In genomic region chr4:17091104-17091503, GRCh38 we compare ENCODE assay signal across 30 cellular contexts.
"Had no signal": no experiment of that assay in that cellular context is flagged by ENCODE, and none has a peak within 500 bp of the region (broad histone marks: within the 10 kb centered on the region; RNA-seq: fewer than 3 reads in every experiment).

No MANE protein-coding gene starts in this region.

- H3K4me3 Mint-ChIP-seq: naive thymus-derived CD8-positive, alpha-beta T cell; nephron; neural crest cell; stimulated activated naive B cell treated with anti-CD40 and anti-IgM and Interleukin-4, amounts not matched to agents 10 μg/mL and 1 μg/mL and 100 μg/mL, for 72 hours had no signal

- H3K27me3 Mint-ChIP-seq: stimulated activated naive B cell treated with anti-CD40 and anti-IgM and Interleukin-4, amounts not matched to agents 10 μg/mL and 1 μg/mL and 100 μg/mL, for 72 hours had no signal

- H3K36me3 Mint-ChIP-seq: stimulated activated naive B cell treated with anti-CD40 and anti-IgM and Interleukin-4, amounts not matched to agents 10 μg/mL and 1 μg/mL and 100 μg/mL, for 72 hours had no signal

- H3K4me1 Mint-ChIP-seq: naive thymus-derived CD8-positive, alpha-beta T cell had no signal

- ATAC-seq: left cardiac atrium; left lobe of liver; lower lobe of right lung; naive thymus-derived CD8-positive, alpha-beta T cell; pancreas; right cardiac atrium; sciatic nerve; stimulated activated naive B cell treated with anti-CD40 and anti-IgM and Interleukin-4, amounts not matched to agents 10 μg/mL and 1 μg/mL and 100 μg/mL, for 72 hours; stimulated activated naive CD8-positive, alpha-beta T cell treated with anti-CD3 and anti-CD28 coated beads, Interleukin-15, Interleukin-2, amounts not matched to agents 100 U/mL and 50 U/mL, for 24 hours had no signal

- H3K27ac ChIP-seq: lower lobe of right lung, pancreas, prostate gland, skin epidermis, stomach, testis, thyroid gland, transverse colon, upper lobe of left lung, vagina had no signal

- DNase-seq: kidney glomerular epithelial cell; left cardiac atrium; lower lobe of right lung; mammary epithelial cell; mesenchymal stem cell; naive thymus-derived CD8-positive, alpha-beta T cell; nucleus accumbens; pancreas; posterior cingulate gyrus; retina; right cardiac atrium; stimulated activated CD4-positive, alpha-beta T cell treated with anti-CD3 and anti-CD28 coated beads, Interleukin-12 subunit alpha, Interleukin-12 subunit beta, amount 100 ng/mL, for 4 hours; stimulated activated CD4-positive, alpha-beta T cell treated with anti-CD3 and anti-CD28 coated beads, Interleukin-15, amount 100 ng/mL, for 24 hours; stimulated activated CD4-positive, alpha-beta T cell treated with anti-CD3 and anti-CD28 coated beads, Interleukin-2, amount 100 ng/mL, for 24 hours; stimulated activated CD4-positive, alpha-beta T cell treated with anti-CD3 and anti-CD28 coated beads, Interleukin-4, amount 100 ng/mL, for 1 hour; stimulated activated naive B cell treated with anti-CD40 and anti-IgM and Interleukin-4, amounts not matched to agents 10 μg/mL and 1 μg/mL and 100 μg/mL, for 72 hours; stimulated activated naive CD8-positive, alpha-beta T cell treated with anti-CD3 and anti-CD28 coated beads, Interleukin-15, Interleukin-2, amounts not matched to agents 100 U/mL and 50 U/mL, for 24 hours; stomach; testis; thyroid gland; transverse colon; upper lobe of left lung had no signal

- FAIRE-seq: keratinocyte, pancreas had no signal

- H3K27ac Mint-ChIP-seq: naive thymus-derived CD8-positive, alpha-beta T cell; nephron; stimulated activated naive B cell treated with anti-CD40 and anti-IgM and Interleukin-4, amounts not matched to agents 10 μg/mL and 1 μg/mL and 100 μg/mL, for 72 hours had no signal

- H3K36me3 ChIP-seq: lower lobe of right lung, pancreas, prostate gland, stomach, thyroid gland, transverse colon, upper lobe of left lung, vagina had no signal

- H3K27me3 ChIP-seq: pancreas, stomach, testis, thyroid gland, transverse colon, upper lobe of left lung, vagina had no signal

- H3K9me3 Mint-ChIP-seq: neural crest cell had no signal

- H3K9me3 ChIP-seq: lower lobe of right lung, pancreas, prostate gland, stomach, testis, thyroid gland, transverse colon, upper lobe of left lung, vagina had no signal

- H3K4me3 ChIP-seq: lower lobe of right lung, pancreas, prostate gland, skin epidermis, stomach, testis, thyroid gland, transverse colon, upper lobe of left lung, vagina had no signal

- H3K4me1 ChIP-seq: lower lobe of right lung, pancreas, prostate gland, stomach, transverse colon, vagina had no signal
